In genomic region chr5:139293504-139294371, GRCh38 we compare ENCODE assay signal across 1 cellular context.
TF ChIP-seq lines count a peak whose summit lies in the region.

TSS of gene MATR3 (plus strand) at chr5:139293740. CDS start at chr5:139307416, 13,676 bp downstream.

TF ChIP-seq in K562, 482 proteins besides CTCF, POLR2A, EP300 and RAD21 (continued from another document and continues in another):
- TF ChIP-seq POLR3A (IDR thresholded peaks at IDR 0.05; ENCODE audit: borderline replicate concordance, extremely low read depth, insufficient read depth, insufficient read length) (no peak), AFF4 (CRISPR knock-in tag; IDR thresholded peaks at IDR 0.05) (peak; percentile 61), ZBTB2 (IDR thresholded peaks at IDR 0.05) (0 out of 2 replicates have a peak, but pooled peaks have one; percentile 15), SMARCB1 (IDR thresholded peaks at IDR 0.05; ENCODE audit: insufficient read length, low read depth) (no peak), RNF219 (CRISPR knock-in tag; IDR thresholded peaks at IDR 0.05) (no peak), ZNF253 (CRISPR knock-in tag; conservative IDR thresholded peaks at IDR 0.05) (no peak), ZNF668 (CRISPR knock-in tag; IDR thresholded peaks at IDR 0.05) (no peak), BHLHE40 (IDR thresholded peaks at IDR 0.05; ENCODE audit: low read length) (peak; percentile 90), E2F6 (IDR thresholded peaks at IDR 0.05; ENCODE audit: borderline replicate concordance in 1 of 2, extremely low read depth in 1 of 2, insufficient read depth in 1 of 2, insufficient read length in 1 of 2, low read depth in 1 of 2, low read length in 1 of 2, poor library complexity in 1 of 2, severe bottlenecking in 1 of 2) (peak; percentile 62 to 89), JUND (IDR thresholded peaks at IDR 0.05; ENCODE audit: borderline replicate concordance, low read depth, low read length) (peak; percentile 50), JUND (tag; IDR thresholded peaks at IDR 0.05; ENCODE audit: borderline replicate concordance, low read depth, low read length) (peak; percentile 59; the same call in 1 of the 3 replicates), ZNF592 (IDR thresholded peaks at IDR 0.05) (no peak), NONO (IDR thresholded peaks at IDR 0.05; ENCODE audit: low read depth in 2 of 2, low read length in 1 of 2) (peak in 1 of 2 experiments; percentile 81; a peak in 1 of 4 replicates), ZBTB26 (CRISPR knock-in tag; IDR thresholded peaks at IDR 0.05) (no peak), KLF16 (IDR thresholded peaks at IDR 0.05) (no peak), ZKSCAN8 (CRISPR knock-in tag; IDR thresholded peaks at IDR 0.05) (no peak), ATF7 (IDR thresholded peaks at IDR 0.05) (peak; percentile 74), BRF1 (IDR thresholded peaks at IDR 0.05; ENCODE audit: borderline replicate concordance, extremely low read depth, insufficient read length) (no peak), ZNF77 (CRISPR knock-in tag; IDR thresholded peaks at IDR 0.05) (no peak), ZBTB33 (CRISPR knock-in tag; IDR thresholded peaks at IDR 0.05) (peak; percentile 42; the same call in 1 of the 2 replicates), AFF1 (IDR thresholded peaks at IDR 0.05; ENCODE audit: low read depth in 1 of 2, partially characterized antibody in 2 of 2) (no peak), MYBL2 (IDR thresholded peaks at IDR 0.05; ENCODE audit: low read depth) (peak; percentile 29), MYBL2 (CRISPR knock-in tag; IDR thresholded peaks at IDR 0.05; ENCODE audit: borderline replicate concordance) (no peak), FOXA1 (IDR thresholded peaks at IDR 0.05; ENCODE audit: borderline replicate concordance) (no peak), ELF4 (CRISPR knock-in tag; IDR thresholded peaks at IDR 0.05) (no peak), NR2C2 (CRISPR knock-in tag; IDR thresholded peaks at IDR 0.05) (no peak), NR2C2 (tag; IDR thresholded peaks at IDR 0.05) (peak; percentile 47; the same call in 1 of the 2 replicates), ZNF639 (CRISPR knock-in tag; conservative IDR thresholded peaks at IDR 0.05 in 1 of 2, IDR thresholded peaks at IDR 0.05 in 1 of 2) (peak in 1 of 2 experiments; percentile 70; a peak in 2 of 4 replicates), SIN3B (IDR thresholded peaks at IDR 0.05; ENCODE audit: low read depth) (peak; percentile 60; the same call in 1 of the 2 replicates), ZNF655 (CRISPR knock-in tag; IDR thresholded peaks at IDR 0.05) (no peak), CHCHD3 (CRISPR knock-in tag; IDR thresholded peaks at IDR 0.05) (no peak)
